ENCODE assay signal across 1 cellular context in the genomic region with DNA sequence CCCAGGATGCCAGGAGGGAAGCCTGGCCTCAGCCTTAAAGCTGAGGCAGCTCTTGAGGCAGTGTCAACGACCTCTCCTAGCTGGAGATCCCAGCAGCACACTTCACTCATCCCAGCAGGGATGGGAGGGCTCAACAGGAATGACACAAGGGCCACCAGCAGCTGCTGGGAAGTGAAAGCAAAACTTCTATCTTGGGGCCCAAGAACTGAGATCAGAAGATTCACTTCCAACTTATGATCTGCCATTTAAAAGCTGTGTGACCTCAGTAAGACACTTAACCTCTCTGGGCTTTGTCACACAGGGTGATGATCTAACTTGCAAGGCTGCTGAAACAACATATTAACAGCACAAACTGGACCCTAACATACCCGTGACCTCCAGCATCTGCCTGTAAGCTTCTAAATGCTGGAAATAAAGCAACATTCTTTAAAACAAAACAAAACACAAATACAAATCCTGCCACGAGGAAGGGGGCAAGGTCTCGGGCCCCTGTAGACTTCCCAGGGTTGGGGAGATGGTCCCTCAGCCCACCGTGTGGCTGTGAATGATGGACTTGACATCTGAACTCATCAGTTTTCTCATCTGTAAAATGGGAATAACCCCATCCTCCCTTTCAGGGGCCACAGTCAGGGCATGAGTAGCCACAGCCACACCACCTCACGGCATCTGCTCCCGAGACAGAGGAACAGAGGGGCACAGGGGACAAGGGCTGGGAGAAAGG.
TF ChIP-seq lines count a peak whose summit lies in the region.

No MANE protein-coding gene starts in this region.

TF ChIP-seq in HepG2, 621 proteins besides CTCF, POLR2A, EP300 and RAD21:
- no peak for TF ChIP-seq ZNF253 (CRISPR knock-in tag; IDR thresholded peaks at IDR 0.05; ENCODE audit: borderline replicate concordance)
- TF ChIP-seq ATF1 (CRISPR knock-in tag; IDR thresholded peaks at IDR 0.05): no peak
- TF ChIP-seq ZNF562 (CRISPR knock-in tag; IDR thresholded peaks at IDR 0.05; ENCODE audit: borderline replicate concordance): no peak
- no peak for TF ChIP-seq SATB2 (CRISPR knock-in tag; IDR thresholded peaks at IDR 0.05)
- no peak for TF ChIP-seq ZNF205 (CRISPR knock-in tag; IDR thresholded peaks at IDR 0.05)
- no peak for TF ChIP-seq KLF15 (CRISPR knock-in tag; IDR thresholded peaks at IDR 0.05; ENCODE audit: borderline replicate concordance)
- TF ChIP-seq MAZ (IDR thresholded peaks at IDR 0.05; ENCODE audit: borderline replicate concordance, low read depth, low read length): no peak
- TF ChIP-seq MAZ (CRISPR knock-in tag; IDR thresholded peaks at IDR 0.05; ENCODE audit: low read depth): no peak
- peak; percentile 86 for TF ChIP-seq ZNF629 (CRISPR knock-in tag; conservative IDR thresholded peaks at IDR 0.05)
- peak; percentile 84 for TF ChIP-seq ZNF768 (CRISPR knock-in tag; IDR thresholded peaks at IDR 0.05)
- no peak for TF ChIP-seq REXO4 (CRISPR knock-in tag; IDR thresholded peaks at IDR 0.05; ENCODE audit: borderline replicate concordance)
- TF ChIP-seq ZNF75D (CRISPR knock-in tag; IDR thresholded peaks at IDR 0.05; ENCODE audit: borderline replicate concordance): no peak
- no peak for TF ChIP-seq SETDB1 (CRISPR knock-in tag; IDR thresholded peaks at IDR 0.05; ENCODE audit: borderline replicate concordance)
- TF ChIP-seq ZMYM3 (CRISPR knock-in tag; IDR thresholded peaks at IDR 0.05): peak; percentile 58; the same call in 1 of the 2 replicates
- no peak for TF ChIP-seq SIN3A (IDR thresholded peaks at IDR 0.05; ENCODE audit: borderline replicate concordance, low read depth, low read length)
